11 cellular contexts compared by ENCODE assay signal in the genomic region with DNA sequence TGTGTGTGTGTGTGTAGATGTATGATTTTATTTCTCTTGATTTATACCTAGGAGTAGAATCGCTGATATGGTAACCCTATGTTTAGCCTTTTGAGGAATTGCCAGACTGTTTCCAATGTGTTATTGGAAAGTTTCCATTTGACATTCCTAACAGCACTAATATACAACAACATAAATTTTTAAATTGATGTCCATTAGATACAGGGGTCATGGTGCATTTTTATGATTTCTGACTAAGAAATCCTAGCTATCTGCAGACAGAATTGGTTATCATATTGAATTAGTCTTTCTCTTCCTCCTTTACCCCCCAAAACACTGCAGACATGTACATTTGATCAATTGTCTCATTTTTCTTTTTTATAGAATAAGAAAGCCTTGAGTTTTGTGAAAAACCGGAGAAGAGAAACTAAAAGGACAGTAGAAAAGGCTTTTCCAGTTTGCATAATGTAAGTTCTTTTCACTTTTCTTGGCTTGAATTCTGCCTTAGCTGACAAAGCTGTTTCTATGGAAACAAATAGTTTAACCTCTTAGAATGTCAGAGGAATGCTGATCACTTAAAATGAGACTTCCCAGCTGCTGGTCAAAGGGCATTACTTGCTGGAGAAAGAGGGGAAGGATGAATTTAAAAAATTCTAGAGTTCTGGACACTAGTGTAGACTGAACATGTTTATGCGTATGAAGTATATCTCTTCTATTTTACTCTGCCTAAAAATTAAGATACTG. TPM values are rescaled to one million over a fixed set of nuclear protein-coding genes. Genes with fewer than 3 reads are reported as not detected.
DNase-seq lines count a peak whose midpoint lies in the region; ATAC-seq and TF ChIP-seq lines count a peak whose summit lies in the region.
"Had no signal": no experiment of that assay in that cellular context is flagged by ENCODE, and none has a peak within 500 bp of the region (broad histone marks: within the 10 kb centered on the region; RNA-seq: fewer than 3 reads in every experiment).

No MANE protein-coding gene starts in this region.

- peak; percentile 48 for DNase-seq in GM04504 (ENCODE audit: low read depth)
- peak; percentile 78 to 91 for DNase-seq in cardiac fibroblast (ENCODE audit: low read depth in 2 of 2)
- peak; percentile 23 for DNase-seq in iPS-NIHi11 (ENCODE audit: low spot score)
- DNase-seq in sciatic nerve (ENCODE audit: low spot score) = no peak
- DNase-seq in 8988T = no peak
- DNase-seq in activated naive CD8-positive, alpha-beta T cell treated with anti-CD3 and anti-CD28 coated beads, Interleukin-2, amount 50 U/mL, for 24 hours = no peak
- DNase-seq in stimulated activated CD4-positive, alpha-beta T cell treated with anti-CD3 and anti-CD28 coated beads, Interleukin-4, amount 100 ng/mL, for 4 hours = no peak
- DNase-seq: cerebellar nuclear complex, NCI-H1092, T-helper 9 cell had no signal

- H3K27me3 Mint-ChIP-seq in activated naive CD8-positive, alpha-beta T cell treated with anti-CD3 and anti-CD28 coated beads, Interleukin-2, amount 50 U/mL, for 24 hours = no peaks in the 10 kb centered on the region

- peaks cover 20% of the 10 kb centered on the region for H3K36me3 Mint-ChIP-seq in activated naive CD8-positive, alpha-beta T cell treated with anti-CD3 and anti-CD28 coated beads, Interleukin-2, amount 50 U/mL, for 24 hours (ENCODE audit: low read depth)

- peaks cover 8% of the 10 kb centered on the region for H3K4me1 Mint-ChIP-seq in activated naive CD8-positive, alpha-beta T cell treated with anti-CD3 and anti-CD28 coated beads, Interleukin-2, amount 50 U/mL, for 24 hours

- no peaks in the 10 kb centered on the region for H3K9me3 Mint-ChIP-seq in activated naive CD8-positive, alpha-beta T cell treated with anti-CD3 and anti-CD28 coated beads, Interleukin-2, amount 50 U/mL, for 24 hours

- H3K4me3 ChIP-seq in cardiac fibroblast (replicated peaks in 1 of 2; ENCODE audit: low read depth in 2 of 2, low read length in 2 of 2) = peak overlapping the region; percentile 9 to 26

- ATAC-seq in sciatic nerve (peak; percentile 78), GM21390 (IDR thresholded peaks at IDR 0.05; ENCODE audit: unreplicated experiment) (no peak)
- no peak for ATAC-seq in activated naive CD8-positive, alpha-beta T cell treated with anti-CD3 and anti-CD28 coated beads, Interleukin-2, amount 50 U/mL, for 24 hours

- H3K4me3 Mint-ChIP-seq in activated naive CD8-positive, alpha-beta T cell treated with anti-CD3 and anti-CD28 coated beads, Interleukin-2, amount 50 U/mL, for 24 hours = no peak overlapping the region

- no peak for TF ChIP-seq CTCF in cardiac fibroblast (IDR thresholded peaks at IDR 0.05; ENCODE audit: low read depth, low read length)

- intact Hi-C loops in sciatic nerve (cut with DNase I) = loop anchor here (5.0 kb wide), 1 partner anchor 552 kb away; no protein-coding TSS in a partner anchor

- H3K27ac Mint-ChIP-seq in activated naive CD8-positive, alpha-beta T cell treated with anti-CD3 and anti-CD28 coated beads, Interleukin-2, amount 50 U/mL, for 24 hours = no peak overlapping the region

RNA-seq across cellular contexts. Expression of a gene that starts 28.3 kb away (rescaled TPM):
- total RNA-seq in sciatic nerve = 31.8 TPM

Comparison
In these comparisons a context has a peak if more than half of its experiments do, and no peak if none do; other contexts are left out.
1. DNase-seq: peak in GM04504 (single experiment), cardiac fibroblast (2 of 2) and iPS-NIHi11 (single experiment); none in sciatic nerve (single experiment), 8988T (single experiment), activated naive CD8-positive, alpha-beta T cell treated with anti-CD3 and anti-CD28 coated beads, Interleukin-2, amount 50 U/mL, for 24 hours (single experiment) and stimulated activated CD4-positive, alpha-beta T cell treated with anti-CD3 and anti-CD28 coated beads, Interleukin-4, amount 100 ng/mL, for 4 hours (0 of 2).